Comparison of ENCODE assay signal across 8 cellular contexts in genomic region chr12:12716151-12716844, GRCh38. TPM values are rescaled to one million over a fixed set of nuclear protein-coding genes. Genes with fewer than 3 reads are reported as not detected.
A peak's percentile ranks its signal among the peaks of the same experiment; 100 is the strongest.
DNase-seq lines count a peak whose midpoint lies in the region; ATAC-seq, FAIRE-seq and TF ChIP-seq lines count a peak whose summit lies in the region.

No MANE protein-coding gene starts in this region.

- TF ChIP-seq RAD21 in H1 (IDR thresholded peaks at IDR 0.05 in 1 of 2, conservative IDR thresholded peaks at IDR 0.05 in 1 of 2; ENCODE audit: low read depth in 2 of 2, low read length in 2 of 2): no peak

- H3K79me2 ChIP-seq in H1 (ENCODE audit: control insufficient read depth in 1 of 2, insufficient read depth in 2 of 2, low read length in 2 of 2): peaks cover 8 to 26% of the 10 kb centered on the region in 2 experiments; a peak in 3 of 4 replicates

- H3K27ac ChIP-seq in SJSA1 (peak overlapping the region; percentile 98), H1 (ENCODE audit: low read depth, low read length) (peak overlapping the region; percentile 82; the same call in 1 of the 2 replicates), muscle layer of colon (ENCODE audit: low read depth, low read length) (peak overlapping the region; percentile 100)

- FAIRE-seq in H1 (lab: Jason Lieb, UNC): no peak

- peak overlapping the region; percentile 83 for H4K5ac ChIP-seq in H1 (ENCODE audit: insufficient read length, low read depth, low read length)

- peak overlapping the region; percentile 75 for H3K18ac ChIP-seq in H1 (ENCODE audit: extremely low read depth, low read length)

- no peak overlapping the region for H3K14ac ChIP-seq in H1 (ENCODE audit: insufficient read length)

- H3K9ac ChIP-seq in H1 (replicated peaks in 1 of 4; ENCODE audit: extremely low read depth in 1 of 4, low read depth in 3 of 4, low read length in 3 of 4) (peak overlapping the region; percentile 49 to 88 (median 64)), muscle layer of colon (ENCODE audit: low read length) (peak overlapping the region; percentile 72)

- H4K20me1 ChIP-seq in H1 (replicated peaks in 1 of 2; ENCODE audit: control insufficient read depth in 1 of 2, insufficient read depth in 2 of 2, low read length in 2 of 2): peaks cover 10 to 12% of the 10 kb centered on the region in 2 experiments

- DNase-seq in stimulated activated CD4-positive, alpha-beta T cell treated with anti-CD3 and anti-CD28 coated beads, Interleukin-4, amount 100 ng/mL, for 24 hours: peak; percentile 31
- DNase-seq in stimulated activated CD4-positive, alpha-beta T cell treated with anti-CD3 and anti-CD28 coated beads, Interleukin-1b, Interleukin-23, amount 100 ng/mL, for 48 hours: no peak
- DNase-seq in SJSA1 (ENCODE audit: low read depth in 1 of 2, low spot score in 2 of 2): no peak
- no peak for DNase-seq in H1 (ENCODE audit: low read depth in 1 of 2, low spot score in 2 of 2)
- no peak for DNase-seq in SIG-M5 (lab: John Stamatoyannopoulos, UW)
- no peak for DNase-seq in H4 (ENCODE audit: low spot score)

- H4K91ac ChIP-seq in H1 (replicated peaks; ENCODE audit: insufficient read length, low read length): no peak overlapping the region

- H3K4me1 ChIP-seq in SJSA1 (replicated peaks): peaks cover 38% of the 10 kb centered on the region
- H3K4me1 ChIP-seq in H1 (replicated peaks in 1 of 4; ENCODE audit: control insufficient read depth in 3 of 4, insufficient read depth in 4 of 4, low read length in 3 of 4): peaks cover 5 to 23% (median 14%) of the 10 kb centered on the region in 4 experiments; a peak in 6 of 7 replicates
- peaks cover 43% of the 10 kb centered on the region for H3K4me1 ChIP-seq in muscle layer of colon (ENCODE audit: insufficient read depth, low read length)

- 0 out of 2 replicates have a peak overlapping the region, but pooled peaks have one; percentile 22 for H2BK5ac ChIP-seq in H1 (ENCODE audit: low read depth, low read length)

- H3K23me2 ChIP-seq in H1 (ENCODE audit: low read depth, low read length): peaks cover 11% of the 10 kb centered on the region

- H3K36me3 ChIP-seq in SJSA1 (peaks cover 39% of the 10 kb centered on the region), H1 (ENCODE audit: control insufficient read depth in 2 of 4, insufficient read depth in 4 of 4, low read length in 3 of 4) (peaks cover 0 to 27% (median 10%) of the 10 kb centered on the region in 4 experiments; a peak in 6 of 8 replicates), muscle layer of colon (ENCODE audit: insufficient read depth, low read length) (peaks cover 22% of the 10 kb centered on the region)

- 0 out of 2 replicates have a peak overlapping the region, but pooled peaks have one; percentile 76 for H2BK15ac ChIP-seq in H1 (ENCODE audit: low read length)

- no peak overlapping the region for H3K23ac ChIP-seq in H1 (ENCODE audit: insufficient read length)

- H2BK20ac ChIP-seq in H1 (ENCODE audit: low read length): no peak overlapping the region

- no peak overlapping the region for H2BK120ac ChIP-seq in H1 (replicated peaks; ENCODE audit: low read depth, low read length)

- H3K56ac ChIP-seq in H1 (replicated peaks; ENCODE audit: insufficient read length, low read depth, low read length): no peak overlapping the region

- no peak for TF ChIP-seq EP300 in H1 (IDR thresholded peaks at IDR 0.05; ENCODE audit: borderline replicate concordance in 1 of 2, low read depth in 2 of 2, low read length in 2 of 2)

- peak overlapping the region; percentile 91 for H2BK12ac ChIP-seq in H1 (ENCODE audit: low read depth, low read length)

- H4K8ac ChIP-seq in H1 (ENCODE audit: extremely low read depth, insufficient read depth, low read length): peak overlapping the region; percentile 69; the same call in 1 of the 2 replicates

- POLR2A ChIA-PET in H1 (lab: Charles Lee; ENCODE audit: partially characterized antibody): interaction anchor here (0.6 to 5.7 kb wide), 7 partner anchors 8 to 548 kb away, joined by 3 to 51 read pairs (median 3); partner anchors contain the start of genes CREBL2 and LRP6

- peak overlapping the region; percentile 11 for H3K4ac ChIP-seq in H1 (replicated peaks; ENCODE audit: insufficient read length, low read depth, low read length)

- peak overlapping the region; percentile 95 to 96 for H3K4me2 ChIP-seq in H1 (ENCODE audit: insufficient read depth in 1 of 2, low read depth in 2 of 2, low read length in 2 of 2)

- CTCF ChIA-PET in H1 (lab: Charles Lee; ENCODE audit: partially characterized antibody): interaction anchor here (0.6 to 2.2 kb wide), 11 partner anchors 10 to 659 kb away, joined by 3 to 17 read pairs (median 5); no protein-coding TSS in a partner anchor

- ATAC-seq in GM19324 (IDR thresholded peaks at IDR 0.05; ENCODE audit: low FRiP score, unreplicated experiment): no peak

- H2AK5ac ChIP-seq in H1 (ENCODE audit: low read depth, low read length): no peak overlapping the region; the same call in 1 of the 2 replicates

- 0 out of 2 replicates have a peak overlapping the region, but pooled peaks have one; percentile 84 for H2AFZ ChIP-seq in H1 (ENCODE audit: low read length)

- no peak for TF ChIP-seq POLR2A in H1 (IDR thresholded peaks at IDR 0.05; ENCODE audit: control extremely low read depth in 1 of 2, low read depth in 2 of 2, low read length in 2 of 2)

- peaks cover 7% of the 10 kb centered on the region; the same call in 1 of the 2 replicates for H3K79me1 ChIP-seq in H1 (ENCODE audit: low read depth, low read length)

- TF ChIP-seq CTCF in H1 (IDR thresholded peaks at IDR 0.05; ENCODE audit: control extremely low read depth in 1 of 3, insufficient read depth in 1 of 3, low read depth in 1 of 3, low read length in 3 of 3): no peak

- WGBS in H1 (ENCODE audit: extremely low coverage in 1 of 2, insufficient coverage in 1 of 2, insufficient read length in 1 of 2, insufficient replicate concordance in 2 of 2, low coverage in 1 of 2, low lambda C conversion rate in 2 of 2, missing lambda C conversion rate in 1 of 2), 2 experiments: 20% methylated on average over 16 of the region's 18 CpGs; no CpG with 5 or more reads in 1 of the 2 experiments

- H3K9me3 ChIP-seq in SJSA1 (replicated peaks) (no peaks in the 10 kb centered on the region), H1 (ENCODE audit: insufficient read depth in 2 of 2, low read depth in 1 of 2, low read length in 1 of 2) (no peaks in the 10 kb centered on the region), muscle layer of colon (ENCODE audit: low read length) (no peaks in the 10 kb centered on the region)

- no peaks in the 10 kb centered on the region for H3K27me3 ChIP-seq in SJSA1 (replicated peaks)
- peaks cover 0 to 4% (median 0%) of the 10 kb centered on the region in 4 experiments; a peak in 1 of 7 replicates for H3K27me3 ChIP-seq in H1 (replicated peaks in 1 of 4; ENCODE audit: control insufficient read depth in 3 of 4, extremely low read depth in 1 of 4, insufficient read depth in 3 of 4, low read length in 3 of 4)
- H3K27me3 ChIP-seq in muscle layer of colon (ENCODE audit: control insufficient read depth in 1 of 2, insufficient read depth in 2 of 2, low read length in 2 of 2): no peaks in the 10 kb centered on the region

- H3K4me3 ChIP-seq in SJSA1 (peak overlapping the region; percentile 80), H1 (ENCODE audit: extremely low read depth in 1 of 4, insufficient read depth in 2 of 4, low read depth in 3 of 4, low read length in 4 of 4) (peak overlapping the region; percentile 89 to 99 (median 94)), muscle layer of colon (ENCODE audit: low read depth in 1 of 2, low read length in 2 of 2) (peak overlapping the region; percentile 85 to 95)

TF ChIP-seq in H1, 55 proteins besides CTCF, POLR2A, EP300 and RAD21:
- no peak for TF ChIP-seq TEAD4 (IDR thresholded peaks at IDR 0.05; ENCODE audit: low read depth, low read length)
- no peak for TF ChIP-seq POLR2AphosphoS5 (IDR thresholded peaks at IDR 0.05; ENCODE audit: low read depth, low read length)
- no peak for TF ChIP-seq SP1 (IDR thresholded peaks at IDR 0.05; ENCODE audit: low read depth, low read length)
- TF ChIP-seq BACH1 (IDR thresholded peaks at IDR 0.05; ENCODE audit: low read length): no peak
- no peak for TF ChIP-seq SIX5 (IDR thresholded peaks at IDR 0.05; ENCODE audit: low read depth, low read length)
TF ChIP-seq in H1: peak in this region for 0.

RNA-seq across cellular contexts. Expression of gene CDKN1B, which starts 0.9 kb away (rescaled TPM):
- total RNA-seq in SJSA1 (2014; rRNA removed; shearing (Covaris generic)): 42.8 and 44.8 TPM in 2 replicates
- total RNA-seq in H1 (2021; fragmentation: NEBNext Ultra II Directional; extraction: Animal tissue kit (Norgen Biotek cat#: 25700)): 27.2 and 28.8 TPM in 2 replicates
- 6.5 and 9.4 TPM in 2 replicates for polyA plus RNA-seq in H1 (2011; rRNA removed)
- 11.1 TPM for polyA plus RNA-seq in H1 (2011; cell fraction: cytosol; rRNA removed)
- 9.4 TPM for polyA plus RNA-seq in H1 (2011; cell fraction: nucleus; rRNA removed)
- 14.5 to 18.1 TPM (median 17.0 TPM) in 4 replicates for polyA plus RNA-seq in H1 (2012, experiment 1 of 2)
- 8.3 TPM for polyA plus RNA-seq in H1 (2012, experiment 2 of 2)
- 15.1 TPM for polyA plus RNA-seq in H1 (2013, experiment 1 of 2)
- polyA plus RNA-seq in H1 (2013, experiment 2 of 2): 14.9 TPM
- 4.2 and 6.1 TPM in 2 replicates for polyA minus RNA-seq in H1 (2011; rRNA and poly(A)+ RNA removed)
- 18.7 TPM for polyA minus RNA-seq in H1 (2011; cell fraction: cytosol; rRNA and poly(A)+ RNA removed)
- 11.4 TPM for polyA minus RNA-seq in H1 (2011; cell fraction: nucleus; rRNA and poly(A)+ RNA removed)
- total RNA-seq in H4 (2014; rRNA removed; shearing (Covaris generic)): 22.8 and 27.3 TPM in 2 replicates

RNA-seq across cellular contexts. Expression of gene GPR19, which starts 20.3 kb away (rescaled TPM):
- total RNA-seq in SJSA1 (2014; rRNA removed; shearing (Covaris generic)): 0.78 and 1.8 TPM in 2 replicates
- 17.1 and 19.1 TPM in 2 replicates for total RNA-seq in H1 (2021; fragmentation: NEBNext Ultra II Directional; extraction: Animal tissue kit (Norgen Biotek cat#: 25700))
- polyA plus RNA-seq in H1 (2011; rRNA removed): 10.9 and 19.3 TPM in 2 replicates
- 13.2 TPM for polyA plus RNA-seq in H1 (2011; cell fraction: cytosol; rRNA removed)
- polyA plus RNA-seq in H1 (2011; cell fraction: nucleus; rRNA removed): 9.3 TPM
- polyA plus RNA-seq in H1 (2012, experiment 1 of 2): 12.8 to 15.4 TPM (median 14.3 TPM) in 4 replicates
- polyA plus RNA-seq in H1 (2012, experiment 2 of 2): 2.7 TPM
- 20.5 TPM for polyA plus RNA-seq in H1 (2013, experiment 1 of 2)
- 21.2 TPM for polyA plus RNA-seq in H1 (2013, experiment 2 of 2)
- polyA minus RNA-seq in H1 (2011; rRNA and poly(A)+ RNA removed): 27.4 and 30.6 TPM in 2 replicates
- polyA minus RNA-seq in H1 (2011; cell fraction: cytosol; rRNA and poly(A)+ RNA removed): 6.8 TPM
- 21.1 TPM for polyA minus RNA-seq in H1 (2011; cell fraction: nucleus; rRNA and poly(A)+ RNA removed)
- total RNA-seq in H4 (2014; rRNA removed; shearing (Covaris generic)): 0.88 and 3.9 TPM in 2 replicates
